In genomic region chr4:147658501-147658900, GRCh38 we compare ENCODE assay signal across 27 cellular contexts.
"Had no signal": no experiment of that assay in that cellular context is flagged by ENCODE, and none has a peak within 500 bp of the region (broad histone marks: within the 10 kb centered on the region; RNA-seq: fewer than 3 reads in every experiment).

No MANE protein-coding gene starts in this region.

- H3K4me3 Mint-ChIP-seq: activated B cell treated with CpG ODN at 0.5 μM for 24 hours; activated CD8-positive, alpha-beta T cell treated with anti-CD3 and anti-CD28 coated beads for 36 hours; activated naive CD8-positive, alpha-beta T cell; activated T-cell treated with anti-CD3 and anti-CD28 coated beads, Interleukin-2, amount 50 U/mL, for 4 hours; T-helper 17 cell; T-helper 2 cell treated with Interferon-gamma antibody and Interleukin-4, amounts not matched to agents 5 μg/mL and 100 μg/mL, for 36 hours had no signal

- H3K27ac Mint-ChIP-seq: activated B cell treated with CpG ODN at 0.5 μM for 24 hours; activated CD8-positive, alpha-beta T cell treated with anti-CD3 and anti-CD28 coated beads for 36 hours; activated naive CD8-positive, alpha-beta T cell; activated T-helper 2 cell treated with anti-CD3 and anti-CD28 coated beads, Interferon-gamma antibody, Interleukin-2, Interleukin-4, amounts not matched to agents 10 μg/mL and 5 μg/mL and 100 μg/mL, durations not matched to agents 14 hours and 24 hours and 36 hours; T-helper 17 cell; T-helper 2 cell treated with Interferon-gamma antibody and Interleukin-4, amounts not matched to agents 5 μg/mL and 100 μg/mL, for 36 hours had no signal

- ATAC-seq: activated CD4-positive, CD25-positive, alpha-beta regulatory T cell treated with anti-CD3 and anti-CD28 coated beads, Interleukin-2, amount 50 U/mL, for 24 hours; activated CD8-positive, alpha-beta T cell treated with anti-CD3 and anti-CD28 coated beads for 36 hours; activated T-cell treated with anti-CD3 and anti-CD28 coated beads, Interleukin-2, amount 50 U/mL, for 4 hours; body of pancreas; T-helper 17 cell had no signal

- H3K27ac ChIP-seq: adrenal gland, body of pancreas, colonic mucosa, epithelial cell of prostate, WERI-Rb-1 had no signal

- H3K9me3 ChIP-seq: adrenal gland, body of pancreas, colonic mucosa had no signal

- DNase-seq: activated B cell treated with CpG ODN at 0.5 μM for 24 hours; activated CD4-positive, alpha-beta T cell treated with anti-CD3 and anti-CD28 coated beads for 48 hours; activated CD4-positive, alpha-beta T cell treated with anti-CD3 and anti-CD28 coated beads, Interleukin-2, amount 50 U/mL, for 1 hour; activated CD4-positive, alpha-beta T cell treated with anti-CD3 and anti-CD28 coated beads, Interleukin-2, amount 50 U/mL, for 48 hours; activated CD8-positive, alpha-beta memory T cell treated with anti-CD3 and anti-CD28 coated beads for 24 hours; activated CD8-positive, alpha-beta T cell treated with anti-CD3 and anti-CD28 coated beads for 36 hours; activated effector memory CD4-positive, alpha-beta T cell treated with anti-CD3 and anti-CD28 coated beads, Interleukin-2, amount 50 U/mL, for 16 hours; activated naive CD4-positive, alpha-beta T cell; activated naive CD4-positive, alpha-beta T cell treated with anti-CD3 and anti-CD28 coated beads, Interleukin-2, amount 50 U/mL, for 16 hours; activated T-cell treated with anti-CD3 and anti-CD28 coated beads, Interleukin-2, amount 50 U/mL, for 4 hours; adrenal gland; amygdala; aorta; body of pancreas; caudate nucleus; colonic mucosa; effector CD8-positive, alpha-beta T cell; head of caudate nucleus; T-helper 1 cell; T-helper 17 cell; T1000; WERI-Rb-1 had no signal

- H3K27me3 Mint-ChIP-seq: activated B cell treated with CpG ODN at 0.5 μM for 24 hours; activated CD8-positive, alpha-beta T cell treated with anti-CD3 and anti-CD28 coated beads for 36 hours; activated naive CD8-positive, alpha-beta T cell; T-helper 17 cell had no signal

- H3K4me3 ChIP-seq: adrenal gland, body of pancreas, colonic mucosa had no signal

- H3K4me1 Mint-ChIP-seq: activated B cell treated with CpG ODN at 0.5 μM for 24 hours, T-helper 17 cell had no signal

- H3K27me3 ChIP-seq: adrenal gland, body of pancreas, colonic mucosa had no signal

- H3K9me3 Mint-ChIP-seq: activated B cell treated with CpG ODN at 0.5 μM for 24 hours; activated CD8-positive, alpha-beta T cell treated with anti-CD3 and anti-CD28 coated beads for 36 hours; activated T-cell treated with anti-CD3 and anti-CD28 coated beads, Interleukin-2, amount 50 U/mL, for 4 hours; activated T-helper 2 cell treated with anti-CD3 and anti-CD28 coated beads, Interferon-gamma antibody, Interleukin-2, Interleukin-4, amounts not matched to agents 10 μg/mL and 5 μg/mL and 100 μg/mL, durations not matched to agents 14 hours and 24 hours and 36 hours; T-helper 2 cell treated with Interferon-gamma antibody and Interleukin-4, amounts not matched to agents 5 μg/mL and 100 μg/mL, for 36 hours had no signal

- H3K4me1 ChIP-seq: adrenal gland, body of pancreas, colonic mucosa had no signal

- H3K36me3 ChIP-seq: colonic mucosa had no signal
